ENCODE assay signal across 1 cellular context in the genomic region with DNA sequence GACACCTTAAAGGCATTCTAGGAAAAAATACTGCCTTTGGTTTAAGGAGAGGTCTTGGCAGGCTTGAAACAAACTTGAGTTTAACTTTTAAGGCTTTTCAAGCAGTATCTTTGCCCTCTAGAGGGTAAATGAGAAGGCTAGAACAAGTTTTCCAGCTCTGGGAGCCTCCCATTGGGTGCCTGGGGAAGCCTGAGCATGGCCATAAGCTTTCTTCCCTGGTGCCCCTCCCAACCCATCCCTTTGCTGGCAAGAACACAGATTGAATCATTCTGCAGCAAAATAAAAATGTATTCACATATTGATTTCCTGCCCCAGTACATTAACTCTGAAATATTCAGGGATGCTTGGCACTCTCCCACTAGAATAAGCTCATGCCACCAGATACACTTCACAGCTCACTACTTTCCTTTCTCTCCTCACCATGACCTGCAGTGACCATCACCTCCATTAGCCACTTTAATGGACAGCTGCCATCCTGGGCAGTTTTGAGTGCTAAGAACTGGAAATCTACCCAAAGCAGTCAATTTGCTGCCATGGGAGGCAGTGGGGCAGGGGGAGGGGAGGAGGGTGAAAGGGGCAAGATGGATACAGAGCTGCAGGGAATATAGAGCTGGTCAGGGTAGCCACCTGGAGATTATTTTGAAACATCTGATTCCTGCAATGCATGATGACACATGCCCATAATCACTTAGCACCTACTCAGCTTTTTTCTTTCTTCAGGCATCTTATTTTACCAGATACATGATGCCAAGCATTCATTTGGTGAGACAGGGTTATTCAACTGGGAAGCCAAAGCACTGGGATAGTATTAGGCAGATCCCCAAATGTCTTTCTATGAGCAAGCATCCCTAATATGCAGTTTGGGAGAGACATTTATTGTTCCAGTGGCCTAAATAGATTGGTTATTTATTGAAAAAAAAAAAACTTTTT.
TF ChIP-seq lines count a peak whose summit lies in the region.

No MANE protein-coding gene starts in this region.

TF ChIP-seq in IMR-90, 13 proteins besides CTCF, POLR2A, EP300 and RAD21 (continued from another document):
- TF ChIP-seq, protein P1, sequence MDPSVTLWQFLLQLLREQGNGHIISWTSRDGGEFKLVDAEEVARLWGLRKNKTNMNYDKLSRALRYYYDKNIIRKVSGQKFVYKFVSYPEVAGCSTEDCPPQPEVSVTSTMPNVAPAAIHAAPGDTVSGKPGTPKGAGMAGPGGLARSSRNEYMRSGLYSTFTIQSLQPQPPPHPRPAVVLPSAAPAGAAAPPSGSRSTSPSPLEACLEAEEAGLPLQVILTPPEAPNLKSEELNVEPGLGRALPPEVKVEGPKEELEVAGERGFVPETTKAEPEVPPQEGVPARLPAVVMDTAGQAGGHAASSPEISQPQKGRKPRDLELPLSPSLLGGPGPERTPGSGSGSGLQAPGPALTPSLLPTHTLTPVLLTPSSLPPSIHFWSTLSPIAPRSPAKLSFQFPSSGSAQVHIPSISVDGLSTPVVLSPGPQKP (IDR thresholded peaks at IDR 0.05; ENCODE audit: borderline replicate concordance, low read depth, low read length): no peak
- TF ChIP-seq, protein P2, sequence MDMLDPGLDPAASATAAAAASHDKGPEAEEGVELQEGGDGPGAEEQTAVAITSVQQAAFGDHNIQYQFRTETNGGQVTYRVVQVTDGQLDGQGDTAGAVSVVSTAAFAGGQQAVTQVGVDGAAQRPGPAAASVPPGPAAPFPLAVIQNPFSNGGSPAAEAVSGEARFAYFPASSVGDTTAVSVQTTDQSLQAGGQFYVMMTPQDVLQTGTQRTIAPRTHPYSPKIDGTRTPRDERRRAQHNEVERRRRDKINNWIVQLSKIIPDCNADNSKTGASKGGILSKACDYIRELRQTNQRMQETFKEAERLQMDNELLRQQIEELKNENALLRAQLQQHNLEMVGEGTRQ (IDR thresholded peaks at IDR 0.05; ENCODE audit: low read depth, low read length): no peak
- TF ChIP-seq SMC3 (IDR thresholded peaks at IDR 0.05; ENCODE audit: low read depth, low read length) (no peak), MAFK (IDR thresholded peaks at IDR 0.05; ENCODE audit: low read depth, low read length) (no peak), CEBPB (IDR thresholded peaks at IDR 0.05; ENCODE audit: low read depth, low read length) (no peak), FOS (IDR thresholded peaks at IDR 0.05; ENCODE audit: low read depth, low read length) (no peak), NFE2L2 (IDR thresholded peaks at IDR 0.05; ENCODE audit: low read depth, low read length) (no peak)
